1 cellular context compared by ENCODE assay signal in genomic region chr4:146222313-146222712, GRCh38.
TF ChIP-seq lines count a peak whose summit lies in the region.

No MANE protein-coding gene starts in this region.

TF ChIP-seq in SK-N-SH, 30 proteins besides CTCF, POLR2A, EP300 and RAD21 (continued from another document):
- TF ChIP-seq JUND (IDR thresholded peaks at IDR 0.05) (no peak), MAX (IDR thresholded peaks at IDR 0.05; ENCODE audit: low read depth) (no peak), TCF12 (IDR thresholded peaks at IDR 0.05) (no peak), NRF1 (IDR thresholded peaks at IDR 0.05; ENCODE audit: low read depth, low read length) (no peak), RFX5 (IDR thresholded peaks at IDR 0.05; ENCODE audit: low read length) (no peak), FOXJ3 (CRISPR knock-in tag; IDR thresholded peaks at IDR 0.05) (no peak), RXRA (IDR thresholded peaks at IDR 0.05; ENCODE audit: borderline replicate concordance, low read depth) (no peak), REST (IDR thresholded peaks at IDR 0.05; ENCODE audit: low read depth, low read length) (no peak), SMC3 (IDR thresholded peaks at IDR 0.05; ENCODE audit: low read depth, low read length) (no peak), PBX3 (IDR thresholded peaks at IDR 0.05) (no peak), YY1 (IDR thresholded peaks at IDR 0.05; ENCODE audit: low read depth) (no peak), IRF3 (IDR thresholded peaks at IDR 0.05; ENCODE audit: low read depth, low read length) (no peak), FOXM1 (IDR thresholded peaks at IDR 0.05; ENCODE audit: low read depth) (no peak), MEF2A (IDR thresholded peaks at IDR 0.05; ENCODE audit: borderline replicate concordance, low read depth) (no peak)
